Comparison of ENCODE assay signal across 8 cellular contexts in the genomic region with DNA sequence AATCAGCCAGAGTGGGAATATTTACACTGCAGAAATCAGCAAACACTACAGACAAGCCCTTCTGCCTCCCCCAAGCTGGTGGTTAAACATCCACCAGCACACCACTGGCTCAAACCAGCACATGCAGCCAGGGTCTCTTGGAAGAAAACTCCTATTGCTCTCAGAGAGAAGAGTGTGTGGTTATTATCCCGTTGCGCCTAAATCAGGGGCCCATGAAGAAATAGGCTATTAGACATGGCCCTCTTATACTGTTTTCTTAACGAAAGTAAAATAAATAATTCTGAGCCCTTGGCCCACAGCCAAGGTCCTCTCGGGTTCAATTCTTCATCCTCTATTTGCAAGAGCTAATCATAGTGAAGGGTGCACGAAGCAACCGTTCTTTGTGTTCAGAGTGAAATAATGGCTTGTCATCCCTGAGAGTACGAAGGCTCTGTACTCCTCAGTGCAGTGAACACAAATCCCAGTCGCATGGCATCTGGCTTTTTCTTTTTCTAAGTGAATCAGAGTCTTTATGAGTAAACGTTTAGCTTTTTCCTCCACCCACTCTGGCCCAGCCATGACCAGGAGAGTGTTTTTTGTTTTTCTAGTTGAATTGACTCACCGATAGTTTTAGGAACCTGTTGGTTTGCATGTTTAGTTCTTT. TPM values are rescaled to one million over a fixed set of nuclear protein-coding genes. Genes with fewer than 3 reads are reported as not detected.
A peak's percentile ranks its signal among the peaks of the same experiment; 100 is the strongest.
DNase-seq lines count a peak whose midpoint lies in the region; ATAC-seq and TF ChIP-seq lines count a peak whose summit lies in the region.

No MANE protein-coding gene starts in this region.

- H3K36me3 Mint-ChIP-seq in T-helper 1 cell treated with Interleukin-12 subunit alpha and Interleukin-12 subunit beta and Interleukin-4 antibody, amounts not matched to agents 30 μg/mL and 1 μg/mL, for 36 hours (ENCODE audit: low read depth) = peaks cover 2% of the 10 kb centered on the region

- intact Hi-C loops in cardiac septum (cut with DNase I) = no loop called here

- no peaks in the 10 kb centered on the region for H3K27me3 ChIP-seq in kidney epithelial cell (ENCODE audit: control insufficient read depth, insufficient read depth, low read length)

- peak overlapping the region; percentile 0 for H3K4me3 ChIP-seq in kidney epithelial cell (ENCODE audit: low read depth, low read length)

- H3K27me3 Mint-ChIP-seq in T-helper 1 cell treated with Interleukin-12 subunit alpha and Interleukin-12 subunit beta and Interleukin-4 antibody, amounts not matched to agents 30 μg/mL and 1 μg/mL, for 36 hours (ENCODE audit: low read depth) = no peaks in the 10 kb centered on the region

- no peak overlapping the region for H3K4me3 Mint-ChIP-seq in T-helper 1 cell treated with Interleukin-12 subunit alpha and Interleukin-12 subunit beta and Interleukin-4 antibody, amounts not matched to agents 30 μg/mL and 1 μg/mL, for 36 hours

- TF ChIP-seq CTCF in kidney epithelial cell (IDR thresholded peaks at IDR 0.05; ENCODE audit: insufficient read depth, low read length, poor library complexity, severe bottlenecking) = no peak

- H3K9me3 Mint-ChIP-seq in T-helper 1 cell treated with Interleukin-12 subunit alpha and Interleukin-12 subunit beta and Interleukin-4 antibody, amounts not matched to agents 30 μg/mL and 1 μg/mL, for 36 hours = no peaks in the 10 kb centered on the region

- DNase-seq in DMS53 (lab: John Stamatoyannopoulos, UW) = peak; percentile 99
- peak; percentile 75 for DNase-seq in kidney epithelial cell (ENCODE audit: low read depth)
- DNase-seq in cardiac septum (ENCODE audit: low spot score) = no peak
- DNase-seq in COLO829 (ENCODE audit: low spot score) = no peak
- DNase-seq in mucosa of gallbladder (ENCODE audit: low spot score) = no peak

- peak overlapping the region; percentile 45 for H3K27ac Mint-ChIP-seq in T-helper 1 cell treated with Interleukin-12 subunit alpha and Interleukin-12 subunit beta and Interleukin-4 antibody, amounts not matched to agents 30 μg/mL and 1 μg/mL, for 36 hours

- H3K36me3 ChIP-seq in kidney epithelial cell (ENCODE audit: control insufficient read depth, insufficient read depth, low read length) = no peaks in the 10 kb centered on the region

- peaks cover 15% of the 10 kb centered on the region for H3K4me1 Mint-ChIP-seq in T-helper 1 cell treated with Interleukin-12 subunit alpha and Interleukin-12 subunit beta and Interleukin-4 antibody, amounts not matched to agents 30 μg/mL and 1 μg/mL, for 36 hours (ENCODE audit: low read depth)

- ATAC-seq in GM19455 (IDR thresholded peaks at IDR 0.05; ENCODE audit: unreplicated experiment) (peak; percentile 65), HG03571 (IDR thresholded peaks at IDR 0.05; ENCODE audit: unreplicated experiment) (peak; percentile 48)

RNA-seq across cellular contexts. Expression of a gene that starts 33.4 kb away (rescaled TPM):
- total RNA-seq in kidney epithelial cell (41.1 and 42.1 TPM in 2 replicates), cardiac septum (3.3 TPM), mucosa of gallbladder (143 TPM)

Comparison
In these comparisons a context has a peak if more than half of its experiments do, and no peak if none do; other contexts are left out.
1. DNase-seq: peak in DMS53 (single experiment) and kidney epithelial cell (single experiment); none in cardiac septum (single experiment), COLO829 (single experiment) and mucosa of gallbladder (single experiment).